Comparison of ENCODE assay signal across 18 cellular contexts in genomic region chr17:36504156-36504545, GRCh38.
"Had no signal": no experiment of that assay in that cellular context is flagged by ENCODE, and none has a peak within 500 bp of the region (broad histone marks: within the 10 kb centered on the region; RNA-seq: fewer than 3 reads in every experiment).

No MANE protein-coding gene starts in this region.

- H3K4me3 Mint-ChIP-seq: natural killer cell treated with Interleukin-12 subunit alpha and Interleukin-12 subunit beta and Interleukin-15 and Interleukin-18, amount 100 ng/mL, for 72 hours; neural progenitor cell; stimulated activated naive CD8-positive, alpha-beta T cell treated with anti-CD3 and anti-CD28 coated beads, Interleukin-15, Interleukin-2, amounts not matched to agents 100 ng/mL and 50 ng/mL, for 24 hours had no signal

- H3K4me3 ChIP-seq: heart right ventricle, neural progenitor cell, pancreas, testis, tibial nerve, upper lobe of right lung, vagina had no signal

- H3K27ac Mint-ChIP-seq: natural killer cell treated with Interleukin-12 subunit alpha and Interleukin-12 subunit beta and Interleukin-15 and Interleukin-18, amount 100 ng/mL, for 72 hours; neural progenitor cell had no signal

- H3K4me1 ChIP-seq: neural progenitor cell, pancreas, testis, upper lobe of right lung, vagina had no signal

- DNase-seq: effector memory CD4-positive, alpha-beta T cell; foreskin melanocyte; midbrain; occipital lobe; right cardiac atrium; small intestine; stimulated activated CD4-positive, alpha-beta T cell treated with anti-CD3 and anti-CD28 coated beads, Interleukin-12 subunit alpha, Interleukin-12 subunit beta, amount 100 ng/mL, for 4 hours; testis had no signal

- H3K4me1 Mint-ChIP-seq: neural progenitor cell had no signal

- H3K27me3 ChIP-seq: heart right ventricle, neural progenitor cell, pancreas, testis, tibial nerve, upper lobe of right lung, vagina had no signal

- H3K9me3 Mint-ChIP-seq: natural killer cell treated with Interleukin-12 subunit alpha and Interleukin-12 subunit beta and Interleukin-15 and Interleukin-18, amount 100 ng/mL, for 72 hours; neural progenitor cell; stimulated activated naive CD8-positive, alpha-beta T cell treated with anti-CD3 and anti-CD28 coated beads, Interleukin-15, Interleukin-2, amounts not matched to agents 100 ng/mL and 50 ng/mL, for 24 hours had no signal

- H3K36me3 ChIP-seq: neural progenitor cell had no signal

- H3K9ac ChIP-seq: neural progenitor cell had no signal

- H3K9me3 ChIP-seq: heart right ventricle, pancreas, testis, tibial nerve, upper lobe of right lung, vagina had no signal

- H3K27me3 Mint-ChIP-seq: natural killer cell treated with Interleukin-12 subunit alpha and Interleukin-12 subunit beta and Interleukin-15 and Interleukin-18, amount 100 ng/mL, for 72 hours; progenitor cell of endocrine pancreas; stimulated activated naive CD8-positive, alpha-beta T cell treated with anti-CD3 and anti-CD28 coated beads, Interleukin-15, Interleukin-2, amounts not matched to agents 100 ng/mL and 50 ng/mL, for 24 hours had no signal

- ATAC-seq: left lobe of liver; natural killer cell treated with Interleukin-12 subunit alpha and Interleukin-12 subunit beta and Interleukin-15 and Interleukin-18, amount 100 ng/mL, for 72 hours; pancreas; right cardiac atrium; upper lobe of right lung had no signal

- H3K27ac ChIP-seq: neural progenitor cell, pancreas, testis, tibial nerve, upper lobe of right lung, vagina had no signal

- H2AFZ ChIP-seq: neural progenitor cell had no signal

- FAIRE-seq: pancreas, small intestine had no signal

- H3K4me2 ChIP-seq: neural progenitor cell had no signal
